ENCODE assay signal across 13 cellular contexts in genomic region chr16:17296412-17296811, GRCh38.
DNase-seq lines count a peak whose midpoint lies in the region; ATAC-seq and TF ChIP-seq lines count a peak whose summit lies in the region.
"Had no signal": no experiment of that assay in that cellular context is flagged by ENCODE, and none has a peak within 500 bp of the region (broad histone marks: within the 10 kb centered on the region; RNA-seq: fewer than 3 reads in every experiment).

No MANE protein-coding gene starts in this region.

- H3K4me2 ChIP-seq in BLaER1 treated with 17β-estradiol and CSF1 and Interleukin-3, amounts not matched to agents 10 nM and 100 nM, result peak overlapping the region in 9 of 11 experiments; percentile 31 to 71 (median 57); a peak in 17 of 22 replicates
- H3K4me2 ChIP-seq in parathyroid adenoma (ENCODE audit: low read length), result no peak overlapping the region

- no peak for TF ChIP-seq POLR2A in esophagus squamous epithelium (IDR thresholded peaks at IDR 0.05)

- peaks cover 0 to 24% (median 0%) of the 10 kb centered on the region in 11 experiments; a peak in 5 of 22 replicates for H4K20me1 ChIP-seq in BLaER1 treated with 17β-estradiol and CSF1 and Interleukin-3, amounts not matched to agents 10 nM and 100 nM

- TF ChIP-seq CTCF in esophagus squamous epithelium (IDR thresholded peaks at IDR 0.05) (no peak), parathyroid adenoma (IDR thresholded peaks at IDR 0.05) (no peak), Calu3 (IDR thresholded peaks at IDR 0.05; ENCODE audit: unreplicated experiment) (no peak)

- H2AFZ ChIP-seq in parathyroid adenoma, result peak overlapping the region; percentile 70

- no peak overlapping the region for H3K4me3 ChIP-seq in BLaER1 treated with 17β-estradiol and CSF1 and Interleukin-3, amounts not matched to agents 10 nM and 100 nM
- H3K4me3 ChIP-seq in esophagus squamous epithelium (no peak overlapping the region), parathyroid adenoma (ENCODE audit: low read depth, low read length) (no peak overlapping the region)

- H3K79me2 ChIP-seq in parathyroid adenoma, result no peaks in the 10 kb centered on the region

- H3K4me1 ChIP-seq in BLaER1 treated with 17β-estradiol and CSF1 and Interleukin-3, amounts not matched to agents 10 nM and 100 nM, result peaks cover 8 to 89% (median 80%) of the 10 kb centered on the region in 10 experiments
- H3K4me1 ChIP-seq in esophagus squamous epithelium, result peaks cover 0 to 27% (median 3%) of the 10 kb centered on the region in 3 donors
- peaks cover 12% of the 10 kb centered on the region for H3K4me1 ChIP-seq in parathyroid adenoma

- no peaks in the 10 kb centered on the region for H3K27me3 Mint-ChIP-seq in Calu3 (ENCODE audit: unreplicated experiment)
- H3K27me3 Mint-ChIP-seq: activated B cell treated with CpG ODN at 0.5 μM for 24 hours; naive thymus-derived CD8-positive, alpha-beta T cell had no signal

- no peak overlapping the region for H3K27ac Mint-ChIP-seq in Calu3 (ENCODE audit: unreplicated experiment)
- H3K27ac Mint-ChIP-seq: activated B cell treated with CpG ODN at 0.5 μM for 24 hours; T-helper 1 cell treated with Interleukin-12 subunit alpha and Interleukin-12 subunit beta and Interleukin-4 antibody, amounts not matched to agents 30 μg/mL and 1 μg/mL, for 36 hours had no signal

- no peaks in the 10 kb centered on the region for H3K27me3 ChIP-seq in BLaER1 treated with 17β-estradiol and CSF1 and Interleukin-3, amounts not matched to agents 10 nM and 100 nM
- H3K27me3 ChIP-seq in esophagus squamous epithelium (no peaks in the 10 kb centered on the region), parathyroid adenoma (ENCODE audit: control insufficient read depth, insufficient read depth, low read length) (no peaks in the 10 kb centered on the region)

- intact Hi-C loops in esophagus squamous epithelium (cut with DNase I), result no loop called here
- intact Hi-C loops in Calu3 (cut with micrococcal nuclease; ENCODE audit: unreplicated experiment), result no loop called here

- H3K4me1 Mint-ChIP-seq in Calu3 (ENCODE audit: low read depth, unreplicated experiment), result peaks cover 9% of the 10 kb centered on the region

- CTCF ChIA-PET in Calu3 (lab: Charles Lee), result no interaction called here

- ATAC-seq in HG02798 (IDR thresholded peaks at IDR 0.05; ENCODE audit: poor library complexity, unreplicated experiment), result no peak
- ATAC-seq in GM19452 (IDR thresholded peaks at IDR 0.05; ENCODE audit: unreplicated experiment), result no peak
- ATAC-seq: naive thymus-derived CD8-positive, alpha-beta T cell had no signal

- BruUV-seq in Calu3 (replicated peaks; lab: Mats Ljungman, UMichigan), result no TSS peak

- H3K36me3 Mint-ChIP-seq in Calu3 (ENCODE audit: insufficient read depth, unreplicated experiment), result no peaks in the 10 kb centered on the region

- H3K9ac ChIP-seq in BLaER1 treated with 17β-estradiol and CSF1 and Interleukin-3, amounts not matched to agents 10 nM and 100 nM, result peak overlapping the region in 8 of 11 experiments; percentile 10 to 51 (median 45); a peak in 10 of 22 replicates
- no peak overlapping the region for H3K9ac ChIP-seq in parathyroid adenoma

- H3K27ac ChIP-seq in BLaER1 treated with 17β-estradiol and CSF1 and Interleukin-3, amounts not matched to agents 10 nM and 100 nM, result peak overlapping the region in 8 of 11 experiments; percentile 45 to 97 (median 58); a peak in 16 of 22 replicates
- H3K27ac ChIP-seq in esophagus squamous epithelium (peak overlapping the region in 3 of 4 donors; percentile 14 to 53 (median 51)), parathyroid adenoma (peak overlapping the region; percentile 78)

- peak; percentile 38 for DNase-seq in M059J (ENCODE audit: low read depth)
- no peak for DNase-seq in esophagus squamous epithelium (lab: John Stamatoyannopoulos, UW)
- no peak for DNase-seq in Calu3
- no peak for DNase-seq in NK-92 treated with Interleukin-12 subunit alpha and Interleukin-12 subunit beta, amount 100 ng/mL, for 24 hours (lab: John Stamatoyannopoulos, UW)
- DNase-seq: activated B cell treated with CpG ODN at 0.5 μM for 24 hours; GF-D8; naive thymus-derived CD8-positive, alpha-beta T cell; NCI-H526 had no signal

- peaks cover 0 to 26% (median 7%) of the 10 kb centered on the region in 11 experiments; a peak in 12 of 22 replicates for H3K36me3 ChIP-seq in BLaER1 treated with 17β-estradiol and CSF1 and Interleukin-3, amounts not matched to agents 10 nM and 100 nM
- no peaks in the 10 kb centered on the region for H3K36me3 ChIP-seq in esophagus squamous epithelium
- no peaks in the 10 kb centered on the region for H3K36me3 ChIP-seq in parathyroid adenoma (ENCODE audit: control insufficient read depth, insufficient read depth, low read length)

- H3K4me3 Mint-ChIP-seq in Calu3 (ENCODE audit: low read depth, unreplicated experiment), result no peak overlapping the region
- H3K4me3 Mint-ChIP-seq: activated B cell treated with CpG ODN at 0.5 μM for 24 hours; naive thymus-derived CD8-positive, alpha-beta T cell; T-helper 1 cell treated with Interleukin-12 subunit alpha and Interleukin-12 subunit beta and Interleukin-4 antibody, amounts not matched to agents 30 μg/mL and 1 μg/mL, for 36 hours had no signal

- H3K9me3 Mint-ChIP-seq in Calu3 (ENCODE audit: low read depth, unreplicated experiment), result no peaks in the 10 kb centered on the region
- H3K9me3 Mint-ChIP-seq: activated B cell treated with CpG ODN at 0.5 μM for 24 hours; naive thymus-derived CD8-positive, alpha-beta T cell; T-helper 1 cell treated with Interleukin-12 subunit alpha and Interleukin-12 subunit beta and Interleukin-4 antibody, amounts not matched to agents 30 μg/mL and 1 μg/mL, for 36 hours had no signal

- 31 to 59% methylated on average over 4 to 5 of the region's 7 CpGs for WGBS in esophagus squamous epithelium, 2 donors

- H3K9me3 ChIP-seq in BLaER1 treated with 17β-estradiol and CSF1 and Interleukin-3, amounts not matched to agents 10 nM and 100 nM (replicated peaks in 1 of 11), result no peaks in the 10 kb centered on the region
- H3K9me3 ChIP-seq in esophagus squamous epithelium (no peaks in the 10 kb centered on the region), parathyroid adenoma (ENCODE audit: control insufficient read depth, low read length) (no peaks in the 10 kb centered on the region)
